35 cellular contexts compared by ENCODE assay signal in genomic region chr17:43851744-43852143, GRCh38. TPM values are rescaled to one million over a fixed set of nuclear protein-coding genes. Genes with fewer than 3 reads are reported as not detected.
"Had no signal": no experiment of that assay in that cellular context is flagged by ENCODE, and none has a peak within 500 bp of the region (broad histone marks: within the 10 kb centered on the region; RNA-seq: fewer than 3 reads in every experiment).

No MANE protein-coding gene starts in this region.

- H3K27me3 ChIP-seq: ovary, right lobe of liver, thyroid gland, upper lobe of left lung, vagina had no signal

- H3K36me3 ChIP-seq: left ventricle myocardium inferior, neutrophil, ovary, right lobe of liver, thyroid gland, upper lobe of left lung, vagina had no signal

- DNase-seq: activated CD4-positive, alpha-beta memory T cell treated with anti-CD3 and anti-CD28 coated beads, Interleukin-2, amount 10 ng/mL, durations not matched to agents 7 days and 5 days; activated CD4-positive, alpha-beta T cell treated with anti-CD3 and anti-CD28 coated beads for 1 hour; activated CD4-positive, alpha-beta T cell treated with anti-CD3 and anti-CD28 coated beads, Interleukin-2, amount 10 ng/mL, durations not matched to agents 7 days and 5 days; activated CD8-positive, alpha-beta memory T cell treated with anti-CD3 and anti-CD28 coated beads, Interleukin-2, amount 50 U/mL, for 48 hours; activated gamma-delta T cell treated with Interleukin-2 at 50 U/mL for 16 hours; activated naive CD4-positive, alpha-beta T cell treated with anti-CD3 and anti-CD28 coated beads, Interleukin-2, amount 50 U/mL, for 16 hours; activated naive CD8-positive, alpha-beta T cell treated with anti-CD3 and anti-CD28 coated beads, Interleukin-2, amount 50 U/mL, for 24 hours; activated T-cell treated with anti-CD3 and anti-CD28 coated beads, Interleukin-2, amount 50 U/mL, for 4 hours; amygdala; caudate nucleus; endodermal cell; foreskin fibroblast; head of caudate nucleus; hypothalamus; kidney glomerular epithelial cell; left ventricle myocardium inferior; mucosa of descending colon; ovary; right lobe of liver; stimulated activated CD4-positive, alpha-beta T cell treated with anti-CD3 and anti-CD28 coated beads, Interleukin-12 subunit alpha, Interleukin-12 subunit beta, amount 100 ng/mL, for 4 hours; stimulated activated CD4-positive, alpha-beta T cell treated with anti-CD3 and anti-CD28 coated beads, Interleukin-4, amount 100 ng/mL, for 1 hour; stimulated activated naive CD8-positive, alpha-beta T cell treated with anti-CD3 and anti-CD28 coated beads, Interleukin-15, Interleukin-2, amounts not matched to agents 100 U/mL and 50 U/mL, for 24 hours; substantia nigra; T-helper 1 cell; thyroid gland; upper lobe of left lung had no signal

- ATAC-seq: activated naive CD8-positive, alpha-beta T cell treated with anti-CD3 and anti-CD28 coated beads, Interleukin-2, amount 50 U/mL, for 24 hours; activated T-cell treated with anti-CD3 and anti-CD28 coated beads, Interleukin-2, amount 50 U/mL, for 4 hours; activated T-helper 17 cell treated with anti-CD3 and anti-CD28 coated beads, Interleukin-2, amount 50 U/mL, for 72 hours; esophagus mucosa; mucosa of descending colon; natural killer cell treated with Interleukin-12 subunit alpha and Interleukin-12 subunit beta and Interleukin-15 and Interleukin-18, amount 100 ng/mL, for 72 hours; right lobe of liver; stimulated activated naive CD8-positive, alpha-beta T cell treated with anti-CD3 and anti-CD28 coated beads, Interleukin-15, Interleukin-2, amounts not matched to agents 100 U/mL and 50 U/mL, for 24 hours had no signal

- H3K9me3 ChIP-seq: left ventricle myocardium inferior, mucosa of descending colon, neutrophil, ovary, right lobe of liver, thyroid gland, upper lobe of left lung, vagina had no signal

- H3K4me3 ChIP-seq: left ventricle myocardium inferior, lung, mucosa of descending colon, ovary, right lobe of liver, thyroid gland, upper lobe of left lung, vagina had no signal

- H3K4me1 ChIP-seq: right lobe of liver, thyroid gland, vagina had no signal

- H3K27ac ChIP-seq: left ventricle myocardium inferior, neutrophil, ovary, right lobe of liver, thyroid gland, upper lobe of left lung, vagina had no signal

RNA-seq across cellular contexts. Expression of gene CD300LG, which starts 4.8 kb away (rescaled TPM):
- total RNA-seq: activated CD4-positive, alpha-beta memory T cell treated with anti-CD3 and anti-CD28 coated beads, Interleukin-2, amount 10 ng/mL, durations not matched to agents 7 days and 5 days; activated CD4-positive, alpha-beta T cell treated with anti-CD3 and anti-CD28 coated beads, Interleukin-2, amount 10 ng/mL, durations not matched to agents 7 days and 5 days; activated T-cell treated with anti-CD3 and anti-CD28 coated beads, Interleukin-2, amount 50 U/mL, for 4 hours; activated T-helper 17 cell treated with anti-CD3 and anti-CD28 coated beads, Interleukin-2, amount 50 U/mL, for 72 hours; endodermal cell; myocyte; natural killer cell treated with Interleukin-12 subunit alpha and Interleukin-12 subunit beta and Interleukin-15 and Interleukin-18, amount 100 ng/mL, for 72 hours; progenitor cell of endocrine pancreas; renal cortical epithelial cell had no signal

RNA-seq across cellular contexts. Expression of gene MPP3, which starts 18.8 kb away (rescaled TPM):
- total RNA-seq: activated CD4-positive, alpha-beta memory T cell treated with anti-CD3 and anti-CD28 coated beads, Interleukin-2, amount 10 ng/mL, durations not matched to agents 7 days and 5 days; activated CD4-positive, alpha-beta T cell treated with anti-CD3 and anti-CD28 coated beads, Interleukin-2, amount 10 ng/mL, durations not matched to agents 7 days and 5 days; natural killer cell treated with Interleukin-12 subunit alpha and Interleukin-12 subunit beta and Interleukin-15 and Interleukin-18, amount 100 ng/mL, for 72 hours had no signal
